In the genomic region with DNA sequence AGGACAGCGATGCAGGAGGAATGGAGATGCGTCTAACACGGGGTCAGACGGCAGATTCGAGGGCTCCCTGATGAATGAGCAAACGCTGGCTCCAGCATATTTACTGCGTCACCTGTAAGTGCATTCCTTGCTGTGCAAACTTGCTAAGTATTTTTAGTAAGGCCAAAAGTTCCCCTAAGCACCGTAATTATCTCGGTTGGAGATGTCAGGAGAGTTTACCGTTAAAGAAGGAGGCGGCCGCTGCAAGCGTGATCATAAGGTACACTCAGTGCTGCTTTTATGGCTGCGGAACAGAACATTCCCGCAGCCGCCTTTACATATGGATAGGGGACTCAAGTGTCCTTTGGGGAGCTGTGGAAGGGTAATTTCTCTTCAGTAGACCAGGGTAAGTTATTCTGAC, we compare ENCODE assay signal across 25 cellular contexts.
"Had no signal": no experiment of that assay in that cellular context is flagged by ENCODE, and none has a peak within 500 bp of the region (broad histone marks: within the 10 kb centered on the region; RNA-seq: fewer than 3 reads in every experiment).

No MANE protein-coding gene starts in this region.

- H3K9me3 Mint-ChIP-seq: central memory CD8-positive, alpha-beta T cell; memory B cell; neural progenitor cell had no signal

- H3K27ac ChIP-seq: brain microvascular endothelial cell, coronary artery, left ventricle myocardium inferior, neural progenitor cell, prostate gland, tibial nerve, uterus had no signal

- H3K9ac ChIP-seq: neural progenitor cell had no signal

- H3K27me3 Mint-ChIP-seq: activated naive CD4-positive, alpha-beta T cell treated with anti-CD3 and anti-CD28 coated beads, Interleukin-2, amount 10 ng/mL, durations not matched to agents 7 days and 5 days had no signal

- H3K36me3 Mint-ChIP-seq: activated naive CD4-positive, alpha-beta T cell treated with anti-CD3 and anti-CD28 coated beads, Interleukin-2, amount 10 ng/mL, durations not matched to agents 7 days and 5 days; memory B cell; neural progenitor cell had no signal

- H3K4me1 ChIP-seq: left ventricle myocardium inferior, neural progenitor cell, prostate gland, tibial nerve, uterus had no signal

- H3K27ac Mint-ChIP-seq: activated naive CD4-positive, alpha-beta T cell treated with anti-CD3 and anti-CD28 coated beads, Interleukin-2, amount 10 ng/mL, durations not matched to agents 7 days and 5 days; memory B cell; neural progenitor cell had no signal

- DNase-seq: activated CD4-positive, alpha-beta T cell treated with anti-CD3 and anti-CD28 coated beads, Interleukin-2, amount 50 U/mL, for 1 hour; activated CD4-positive, CD25-positive, alpha-beta regulatory T cell treated with anti-CD3 and anti-CD28 coated beads, Interleukin-2, amount 50 U/mL, for 72 hours; activated CD8-positive, alpha-beta memory T cell treated with anti-CD3 and anti-CD28 coated beads, Interleukin-2, amount 50 U/mL, for 4 hours; activated effector memory CD4-positive, alpha-beta T cell treated with Interleukin-2 at 50 U/mL for 16 hours; activated naive CD4-positive, alpha-beta T cell treated with anti-CD3 and anti-CD28 coated beads, Interleukin-2, amount 10 ng/mL, durations not matched to agents 7 days and 5 days; activated T-cell treated with anti-CD3 and anti-CD28 coated beads, Interleukin-2, amount 50 U/mL, for 4 hours; aorta; brain microvascular endothelial cell; erythroblast; foreskin melanocyte; left ventricle myocardium inferior; right cardiac atrium; stimulated activated CD4-positive, alpha-beta T cell treated with anti-CD3 and anti-CD28 coated beads, Interleukin-2, amount 100 ng/mL, for 24 hours; stimulated activated naive CD8-positive, alpha-beta T cell treated with anti-CD3 and anti-CD28 coated beads, Interleukin-15, Interleukin-2, amounts not matched to agents 100 U/mL and 50 U/mL, for 24 hours; substantia nigra; T1000; uterus had no signal

- H3K4me1 Mint-ChIP-seq: activated naive CD4-positive, alpha-beta T cell treated with anti-CD3 and anti-CD28 coated beads, Interleukin-2, amount 10 ng/mL, durations not matched to agents 7 days and 5 days; central memory CD8-positive, alpha-beta T cell; memory B cell had no signal

- H3K36me3 ChIP-seq: brain microvascular endothelial cell, left ventricle myocardium inferior, neural progenitor cell, prostate gland, tibial nerve, uterus had no signal

- H3K9me3 ChIP-seq: left ventricle myocardium inferior, prostate gland, uterus had no signal

- H3K4me3 Mint-ChIP-seq: activated naive CD4-positive, alpha-beta T cell treated with anti-CD3 and anti-CD28 coated beads, Interleukin-2, amount 10 ng/mL, durations not matched to agents 7 days and 5 days; activated T-cell treated with anti-CD3 and anti-CD28 coated beads, Interleukin-2, amount 50 U/mL, for 4 hours; central memory CD8-positive, alpha-beta T cell; memory B cell; neural progenitor cell had no signal

- FAIRE-seq: endometrium, keratinocyte had no signal

- H3K4me3 ChIP-seq: coronary artery, left ventricle myocardium inferior, neural progenitor cell, prostate gland, tibial nerve, uterus had no signal

- ATAC-seq: activated T-cell treated with anti-CD3 and anti-CD28 coated beads, Interleukin-2, amount 50 U/mL, for 4 hours; right cardiac atrium; stimulated activated naive CD8-positive, alpha-beta T cell treated with anti-CD3 and anti-CD28 coated beads, Interleukin-15, Interleukin-2, amounts not matched to agents 100 U/mL and 50 U/mL, for 24 hours had no signal
